Comparison of ENCODE assay signal across 9 cellular contexts in the genomic region with DNA sequence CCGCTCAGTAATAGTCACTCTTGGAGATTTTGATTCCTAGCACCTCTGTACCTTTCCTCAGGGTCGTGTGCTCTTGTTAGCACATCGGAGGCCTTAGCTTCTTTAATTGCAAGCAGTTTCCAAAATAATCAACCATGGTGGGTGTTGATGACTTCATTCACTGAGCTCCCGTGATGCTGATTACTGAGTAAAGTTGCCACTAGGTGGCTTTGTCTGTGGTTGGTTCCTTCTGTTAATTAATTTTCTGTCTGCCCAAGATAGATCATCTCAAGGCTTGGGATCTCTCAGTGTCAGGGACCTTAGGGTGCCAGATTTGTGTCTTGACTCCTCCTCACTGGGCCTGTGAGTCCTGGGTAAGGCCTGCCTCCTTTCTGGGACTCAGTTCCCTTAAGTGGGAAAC. TPM values are rescaled to one million over a fixed set of nuclear protein-coding genes. Genes with fewer than 3 reads are reported as not detected.
DNase-seq lines count a peak whose midpoint lies in the region; ATAC-seq and TF ChIP-seq lines count a peak whose summit lies in the region.
"Had no signal": no experiment of that assay in that cellular context is flagged by ENCODE, and none has a peak within 500 bp of the region (broad histone marks: within the 10 kb centered on the region; RNA-seq: fewer than 3 reads in every experiment).

No MANE protein-coding gene starts in this region.

- H3K4me1 Mint-ChIP-seq in Calu3 (ENCODE audit: low read depth, unreplicated experiment) (no peaks in the 10 kb centered on the region), HFFc6 (ENCODE audit: low read depth) (no peaks in the 10 kb centered on the region), WTC11 (peaks cover 10% of the 10 kb centered on the region)

- no CpG with 5 or more reads among the region's 4 CpGs for WGBS in iPS DF 6.9 (ENCODE audit: insufficient coverage, insufficient read length)

- peak; percentile 50 for ATAC-seq in WTC11

- intact Hi-C loops in Calu3 (cut with micrococcal nuclease; ENCODE audit: unreplicated experiment): no loop called here

- peaks cover 10% of the 10 kb centered on the region for H3K36me3 ChIP-seq in iPS DF 6.9 (ENCODE audit: control insufficient read depth, insufficient read depth, low read length)

- no peaks in the 10 kb centered on the region for H3K9me3 ChIP-seq in iPS DF 6.9 (ENCODE audit: control insufficient read depth, insufficient read depth, low read length)

- POLR2A ChIA-PET in WTC11 (lab: Charles Lee): no interaction called here

- no peaks in the 10 kb centered on the region for H3K27me3 ChIP-seq in iPS DF 6.9 (ENCODE audit: control insufficient read depth, insufficient read depth, low read length)

- no TSS peak for BruUV-seq in Calu3 (replicated peaks; lab: Mats Ljungman, UMichigan)

- H3K36me3 Mint-ChIP-seq in Calu3 (ENCODE audit: insufficient read depth, unreplicated experiment) (peaks cover 17% of the 10 kb centered on the region), HFFc6 (ENCODE audit: low read depth) (peaks cover 24% of the 10 kb centered on the region), WTC11 (peaks cover 35% of the 10 kb centered on the region)

- H3K4me3 Mint-ChIP-seq in Calu3 (ENCODE audit: low read depth, unreplicated experiment): no peak overlapping the region
- no peak overlapping the region for H3K4me3 Mint-ChIP-seq in HFFc6
- H3K4me3 Mint-ChIP-seq in WTC11: no peak overlapping the region

- peak; percentile 7 for DNase-seq in Calu3
- no peak for DNase-seq in HFFc6
- DNase-seq in WTC11 (ENCODE audit: low spot score): no peak
- peak; percentile 4 for DNase-seq in iPS DF 6.9 (ENCODE audit: low read depth, low spot score)
- no peak for DNase-seq in activated CD4-positive, CD25-positive, alpha-beta regulatory T cell (lab: John Stamatoyannopoulos, UW)
- no peak for DNase-seq in HK-2 (ENCODE audit: unreplicated experiment)
- DNase-seq in superior temporal gyrus (ENCODE audit: extremely low spot score): no peak
- no peak for DNase-seq in activated CD4-positive, alpha-beta T cell treated with anti-CD3 and anti-CD28 coated beads, Interleukin-2, amount 50 U/mL, for 48 hours
- DNase-seq: DMS153 had no signal

- no peaks in the 10 kb centered on the region for H3K4me1 ChIP-seq in iPS DF 6.9 (ENCODE audit: control insufficient read depth, insufficient read depth, low read length)

- CTCF ChIA-PET in Calu3 (lab: Charles Lee) (no interaction called here), WTC11 (lab: Charles Lee) (interaction anchor here (0.6 to 1.4 kb wide), 18 partner anchors 10 to 548 kb away, joined by 3 to 9 read pairs (median 4); no protein-coding TSS in a partner anchor)

- TF ChIP-seq CTCF in Calu3 (IDR thresholded peaks at IDR 0.05; ENCODE audit: unreplicated experiment) (no peak), HFFc6 (IDR thresholded peaks at IDR 0.05) (peak; percentile 67), WTC11 (IDR thresholded peaks at IDR 0.05) (no peak)

- no peaks in the 10 kb centered on the region for H3K27me3 Mint-ChIP-seq in Calu3 (ENCODE audit: unreplicated experiment)
- no peaks in the 10 kb centered on the region; the same call in 1 of the 2 replicates for H3K27me3 Mint-ChIP-seq in HFFc6 (ENCODE audit: insufficient read depth)
- no peaks in the 10 kb centered on the region for H3K27me3 Mint-ChIP-seq in WTC11 (ENCODE audit: low read depth)

- H3K27ac Mint-ChIP-seq in Calu3 (ENCODE audit: unreplicated experiment) (no peak overlapping the region), HFFc6 (no peak overlapping the region), WTC11 (0 out of 2 replicates have a peak overlapping the region, but pooled peaks have one; percentile 72)

- no peak overlapping the region for H3K4me3 ChIP-seq in iPS DF 6.9 (ENCODE audit: low read length)

- H3K27ac ChIP-seq in iPS DF 6.9 (ENCODE audit: low read length): no peak overlapping the region

- H3K9me3 Mint-ChIP-seq in Calu3 (ENCODE audit: low read depth, unreplicated experiment): no peaks in the 10 kb centered on the region
- no peaks in the 10 kb centered on the region for H3K9me3 Mint-ChIP-seq in HFFc6
- no peaks in the 10 kb centered on the region for H3K9me3 Mint-ChIP-seq in WTC11

TF ChIP-seq in WTC11, 78 proteins besides CTCF, POLR2A, EP300 and RAD21 (continues in another document):
- TF ChIP-seq, protein P1, sequence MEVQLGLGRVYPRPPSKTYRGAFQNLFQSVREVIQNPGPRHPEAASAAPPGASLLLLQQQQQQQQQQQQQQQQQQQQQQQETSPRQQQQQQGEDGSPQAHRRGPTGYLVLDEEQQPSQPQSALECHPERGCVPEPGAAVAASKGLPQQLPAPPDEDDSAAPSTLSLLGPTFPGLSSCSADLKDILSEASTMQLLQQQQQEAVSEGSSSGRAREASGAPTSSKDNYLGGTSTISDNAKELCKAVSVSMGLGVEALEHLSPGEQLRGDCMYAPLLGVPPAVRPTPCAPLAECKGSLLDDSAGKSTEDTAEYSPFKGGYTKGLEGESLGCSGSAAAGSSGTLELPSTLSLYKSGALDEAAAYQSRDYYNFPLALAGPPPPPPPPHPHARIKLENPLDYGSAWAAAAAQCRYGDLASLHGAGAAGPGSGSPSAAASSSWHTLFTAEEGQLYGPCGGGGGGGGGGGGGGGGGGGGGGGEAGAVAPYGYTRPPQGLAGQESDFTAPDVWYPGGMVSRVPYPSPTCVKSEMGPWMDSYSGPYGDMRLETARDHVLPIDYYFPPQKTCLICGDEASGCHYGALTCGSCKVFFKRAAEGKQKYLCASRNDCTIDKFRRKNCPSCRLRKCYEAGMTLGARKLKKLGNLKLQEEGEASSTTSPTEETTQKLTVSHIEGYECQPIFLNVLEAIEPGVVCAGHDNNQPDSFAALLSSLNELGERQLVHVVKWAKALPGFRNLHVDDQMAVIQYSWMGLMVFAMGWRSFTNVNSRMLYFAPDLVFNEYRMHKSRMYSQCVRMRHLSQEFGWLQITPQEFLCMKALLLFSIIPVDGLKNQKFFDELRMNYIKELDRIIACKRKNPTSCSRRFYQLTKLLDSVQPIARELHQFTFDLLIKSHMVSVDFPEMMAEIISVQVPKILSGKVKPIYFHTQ (CRISPR knock-in tag; IDR thresholded peaks at IDR 0.05): no peak
- TF ChIP-seq ESRRA (CRISPR knock-in tag; IDR thresholded peaks at IDR 0.05; ENCODE audit: borderline replicate concordance): no peak
- TF ChIP-seq, protein P2, sequence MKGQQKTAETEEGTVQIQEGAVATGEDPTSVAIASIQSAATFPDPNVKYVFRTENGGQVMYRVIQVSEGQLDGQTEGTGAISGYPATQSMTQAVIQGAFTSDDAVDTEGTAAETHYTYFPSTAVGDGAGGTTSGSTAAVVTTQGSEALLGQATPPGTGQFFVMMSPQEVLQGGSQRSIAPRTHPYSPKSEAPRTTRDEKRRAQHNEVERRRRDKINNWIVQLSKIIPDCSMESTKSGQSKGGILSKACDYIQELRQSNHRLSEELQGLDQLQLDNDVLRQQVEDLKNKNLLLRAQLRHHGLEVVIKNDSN (CRISPR knock-in tag; IDR thresholded peaks at IDR 0.05): no peak
- TF ChIP-seq GABPB1 (CRISPR knock-in tag; IDR thresholded peaks at IDR 0.05): no peak
- no peak for TF ChIP-seq ZNF121 (CRISPR knock-in tag; IDR thresholded peaks at IDR 0.05)
- TF ChIP-seq MYBL2 (CRISPR knock-in tag; IDR thresholded peaks at IDR 0.05): no peak
- TF ChIP-seq, protein P3, sequence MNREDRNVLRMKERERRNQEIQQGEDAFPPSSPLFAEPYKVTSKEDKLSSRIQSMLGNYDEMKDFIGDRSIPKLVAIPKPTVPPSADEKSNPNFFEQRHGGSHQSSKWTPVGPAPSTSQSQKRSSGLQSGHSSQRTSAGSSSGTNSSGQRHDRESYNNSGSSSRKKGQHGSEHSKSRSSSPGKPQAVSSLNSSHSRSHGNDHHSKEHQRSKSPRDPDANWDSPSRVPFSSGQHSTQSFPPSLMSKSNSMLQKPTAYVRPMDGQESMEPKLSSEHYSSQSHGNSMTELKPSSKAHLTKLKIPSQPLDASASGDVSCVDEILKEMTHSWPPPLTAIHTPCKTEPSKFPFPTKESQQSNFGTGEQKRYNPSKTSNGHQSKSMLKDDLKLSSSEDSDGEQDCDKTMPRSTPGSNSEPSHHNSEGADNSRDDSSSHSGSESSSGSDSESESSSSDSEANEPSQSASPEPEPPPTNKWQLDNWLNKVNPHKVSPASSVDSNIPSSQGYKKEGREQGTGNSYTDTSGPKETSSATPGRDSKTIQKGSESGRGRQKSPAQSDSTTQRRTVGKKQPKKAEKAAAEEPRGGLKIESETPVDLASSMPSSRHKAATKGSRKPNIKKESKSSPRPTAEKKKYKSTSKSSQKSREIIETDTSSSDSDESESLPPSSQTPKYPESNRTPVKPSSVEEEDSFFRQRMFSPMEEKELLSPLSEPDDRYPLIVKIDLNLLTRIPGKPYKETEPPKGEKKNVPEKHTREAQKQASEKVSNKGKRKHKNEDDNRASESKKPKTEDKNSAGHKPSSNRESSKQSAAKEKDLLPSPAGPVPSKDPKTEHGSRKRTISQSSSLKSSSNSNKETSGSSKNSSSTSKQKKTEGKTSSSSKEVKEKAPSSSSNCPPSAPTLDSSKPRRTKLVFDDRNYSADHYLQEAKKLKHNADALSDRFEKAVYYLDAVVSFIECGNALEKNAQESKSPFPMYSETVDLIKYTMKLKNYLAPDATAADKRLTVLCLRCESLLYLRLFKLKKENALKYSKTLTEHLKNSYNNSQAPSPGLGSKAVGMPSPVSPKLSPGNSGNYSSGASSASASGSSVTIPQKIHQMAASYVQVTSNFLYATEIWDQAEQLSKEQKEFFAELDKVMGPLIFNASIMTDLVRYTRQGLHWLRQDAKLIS (CRISPR knock-in tag; IDR thresholded peaks at IDR 0.05; ENCODE audit: borderline replicate concordance): no peak
- TF ChIP-seq E2F1 (CRISPR knock-in tag; IDR thresholded peaks at IDR 0.05): no peak
- TF ChIP-seq OVOL2 (CRISPR knock-in tag; IDR thresholded peaks at IDR 0.05; ENCODE audit: borderline replicate concordance): no peak
- no peak for TF ChIP-seq MLX (CRISPR knock-in tag; IDR thresholded peaks at IDR 0.05)

RNA-seq across cellular contexts. Expression of gene PTPN11, which starts 54.3 kb away (rescaled TPM):
- total RNA-seq in Calu3 (2022): 156 and 174 TPM in 2 replicates
- total RNA-seq in HFFc6 (2021; fragmentation: NEBNext Ultra II Directional; extraction: Animal tissue kit (Norgen Biotek cat#: 25700)): 100 to 1,000 TPM; 132 to 160 (median 144) TPM
- total RNA-seq in WTC11 (2021): 112 TPM in 3 replicates

Comparison
In these comparisons a context has a peak if more than half of its experiments do, and no peak if none do; other contexts are left out.
1. DNase-seq: peak in Calu3 (single experiment) and iPS DF 6.9 (single experiment); none in HFFc6 (single experiment), WTC11 (single experiment), activated CD4-positive, CD25-positive, alpha-beta regulatory T cell (0 of 4), HK-2 (single experiment), superior temporal gyrus (single experiment) and activated CD4-positive, alpha-beta T cell treated with anti-CD3 and anti-CD28 coated beads, Interleukin-2, amount 50 U/mL, for 48 hours (0 of 2).